Comparison of ENCODE assay signal across 9 cellular contexts in the genomic region with DNA sequence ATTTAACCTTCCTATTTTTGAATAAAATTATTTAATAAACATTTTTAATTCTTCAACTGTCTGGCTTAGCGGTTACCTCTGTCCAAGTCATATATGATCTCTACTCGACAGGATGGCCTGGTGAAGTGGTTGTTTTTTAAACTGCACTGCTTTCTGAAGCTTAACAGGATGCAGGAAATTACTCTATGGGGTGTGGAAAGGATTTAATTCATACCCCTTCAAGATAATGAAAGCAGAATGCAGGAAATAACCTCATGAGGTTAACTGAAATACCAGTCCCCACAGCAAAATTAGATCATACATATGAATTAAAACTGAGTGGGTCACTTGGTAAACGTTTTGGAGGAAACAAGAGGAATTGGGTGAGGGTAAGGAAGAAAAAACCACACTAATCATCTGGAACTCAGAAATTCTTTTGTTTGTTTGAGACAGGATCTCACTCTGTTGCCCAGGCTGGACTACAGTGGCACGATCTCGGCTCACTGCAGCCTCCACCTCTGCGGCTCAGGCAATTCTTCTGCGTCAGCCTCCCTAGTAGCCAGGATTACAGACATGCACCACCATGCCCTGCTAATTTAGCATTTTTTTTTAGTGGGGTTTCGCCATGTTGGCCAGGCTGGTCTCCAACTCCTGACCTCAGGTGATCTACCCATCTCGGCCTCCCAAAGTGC. TPM values are rescaled to one million over a fixed set of nuclear protein-coding genes. Genes with fewer than 3 reads are reported as not detected.
A peak's percentile ranks its signal among the peaks of the same experiment; 100 is the strongest.
DNase-seq lines count a peak whose midpoint lies in the region; ATAC-seq, FAIRE-seq and TF ChIP-seq lines count a peak whose summit lies in the region.
"Had no signal": no experiment of that assay in that cellular context is flagged by ENCODE, and none has a peak within 500 bp of the region (broad histone marks: within the 10 kb centered on the region; RNA-seq: fewer than 3 reads in every experiment).

No MANE protein-coding gene starts in this region.

- FAIRE-seq in frontal cortex (lab: Jason Lieb, UNC): no peak

- no peak for TF ChIP-seq CTCF in fibroblast of pulmonary artery (IDR thresholded peaks at IDR 0.05; ENCODE audit: low read length, missing control alignments)
- no peak for TF ChIP-seq CTCF in retinal pigment epithelial cell (conservative IDR thresholded peaks at IDR 0.05; ENCODE audit: low read depth, low read length)
- no peak for TF ChIP-seq CTCF in mucosa of descending colon (IDR thresholded peaks at IDR 0.05)

- CTCF ChIA-PET in T-cell (lab: Charles Lee): no interaction called here

- H3K9me3 Mint-ChIP-seq in T-cell: peaks cover 4 to 21% (median 8%) of the 10 kb centered on the region in 3 donors

- peaks cover 57% of the 10 kb centered on the region for H3K36me3 Mint-ChIP-seq in T-cell

- peaks cover 42 to 46% (median 45%) of the 10 kb centered on the region in 3 donors for H3K4me1 Mint-ChIP-seq in T-cell

- no peaks in the 10 kb centered on the region for H3K27me3 Mint-ChIP-seq in T-cell

- no peaks in the 10 kb centered on the region for H3K9me3 ChIP-seq in mucosa of descending colon

- no peaks in the 10 kb centered on the region for H3K36me3 ChIP-seq in mucosa of descending colon (ENCODE audit: low read depth)

- H3K4me3 Mint-ChIP-seq in T-cell: peak overlapping the region in 1 of 3 donors; percentile 62

- H3K4me1 ChIP-seq in mucosa of descending colon (ENCODE audit: low read depth): no peaks in the 10 kb centered on the region

- peak overlapping the region; percentile 67 to 92 for H3K27ac Mint-ChIP-seq in T-cell

- POLR2A ChIA-PET in T-cell (lab: Charles Lee): no interaction called here

- no peak overlapping the region for H3K4me3 ChIP-seq in fibroblast of pulmonary artery (replicated peaks; ENCODE audit: low read depth, low read length)
- H3K4me3 ChIP-seq in retinal pigment epithelial cell (ENCODE audit: low read length): no peak overlapping the region
- H3K4me3 ChIP-seq in mucosa of descending colon: no peak overlapping the region

- DNase-seq in EL (peak; percentile 55), T-cell (no peak), fibroblast of pulmonary artery (ENCODE audit: low read depth) (peak; percentile 66), retinal pigment epithelial cell (ENCODE audit: low read depth) (peak; percentile 29), frontal cortex (ENCODE audit: low spot score in 2 of 2) (no peak), mucosa of descending colon (no peak)
- DNase-seq: NCI-H2029 treated with DMSO at 0.1 percent for 48 hours had no signal

- intact Hi-C loops in mucosa of descending colon (cut with DNase I, micrococcal nuclease): no loop called here

- ATAC-seq in T-cell (replicated peaks in 1 of 4) (peak; percentile 72 to 83 (median 80)), GM21390 (IDR thresholded peaks at IDR 0.05; ENCODE audit: unreplicated experiment) (no peak), mucosa of descending colon (no peak), GM21526 (IDR thresholded peaks at IDR 0.05; ENCODE audit: low FRiP score, unreplicated experiment) (no peak)

RNA-seq across cellular contexts. Expression of gene LYSMD4, which starts 50.1 kb away (rescaled TPM):
- total RNA-seq in T-cell: 10 to 100 TPM; 12.6 to 26.5 (median 17.6) TPM
- 15.5 TPM for total RNA-seq in frontal cortex
- total RNA-seq in mucosa of descending colon: 10 to 100 TPM in 2 of 3 donors, 1 to 10 TPM in 1; 6.4 to 15.6 (median 13.4) TPM

Comparison
In these comparisons a context has a peak if more than half of its experiments do, and no peak if none do; other contexts are left out.
1. DNase-seq: peak in EL (single experiment), fibroblast of pulmonary artery (single experiment) and retinal pigment epithelial cell (single experiment); none in T-cell (0 of 34), frontal cortex (0 of 2) and mucosa of descending colon (0 of 3).
2. ATAC-seq: peak in T-cell (4 of 4); none in GM21390 (single experiment), mucosa of descending colon (single experiment) and GM21526 (single experiment).